Comparison of ENCODE assay signal across 1 cellular context in the genomic region with DNA sequence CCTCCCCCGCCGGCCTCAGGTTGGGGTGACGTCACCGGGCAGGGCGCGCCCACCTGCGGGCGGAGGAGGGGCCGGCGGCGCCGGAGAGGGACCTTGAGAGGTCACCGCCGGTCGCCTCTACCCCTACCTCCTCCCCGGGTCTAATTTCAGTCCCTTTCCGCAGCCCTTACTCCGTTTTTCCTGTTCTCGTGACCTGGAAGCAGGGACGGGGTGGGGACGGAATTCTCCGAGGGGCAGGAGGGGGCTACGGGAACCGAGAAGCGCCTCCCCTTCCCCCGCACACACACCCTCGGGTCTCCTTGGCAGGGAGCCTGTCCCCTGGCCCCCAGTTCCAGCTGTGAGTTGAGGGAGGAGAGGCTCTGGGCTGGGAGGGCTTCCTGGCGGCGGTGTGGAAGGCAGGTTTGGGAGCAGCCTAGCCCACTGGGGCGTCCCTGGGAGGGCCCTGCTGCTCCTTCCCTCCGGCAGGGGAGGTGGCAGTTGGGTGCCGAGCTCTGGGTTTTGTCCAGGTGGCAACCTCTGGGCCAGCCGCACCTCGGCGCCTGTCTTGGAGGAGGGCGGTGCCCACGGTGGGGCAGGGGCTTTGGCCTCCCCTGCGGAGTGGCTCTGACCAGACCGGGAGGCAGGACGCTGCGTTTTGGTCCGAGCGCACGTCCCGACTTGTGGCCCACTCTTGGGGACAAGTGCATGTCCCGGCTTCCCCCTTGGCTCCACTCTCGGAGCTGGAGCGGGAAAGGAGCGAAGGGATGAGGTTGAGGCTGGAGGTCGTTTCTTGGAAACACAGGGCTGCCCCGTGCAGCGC.
TF ChIP-seq lines count a peak whose summit lies in the region.

No MANE protein-coding gene starts in this region.

TF ChIP-seq in HepG2, 621 proteins besides CTCF, POLR2A, EP300 and RAD21 (continued from another document and continues in another):
- TF ChIP-seq, protein P1, sequence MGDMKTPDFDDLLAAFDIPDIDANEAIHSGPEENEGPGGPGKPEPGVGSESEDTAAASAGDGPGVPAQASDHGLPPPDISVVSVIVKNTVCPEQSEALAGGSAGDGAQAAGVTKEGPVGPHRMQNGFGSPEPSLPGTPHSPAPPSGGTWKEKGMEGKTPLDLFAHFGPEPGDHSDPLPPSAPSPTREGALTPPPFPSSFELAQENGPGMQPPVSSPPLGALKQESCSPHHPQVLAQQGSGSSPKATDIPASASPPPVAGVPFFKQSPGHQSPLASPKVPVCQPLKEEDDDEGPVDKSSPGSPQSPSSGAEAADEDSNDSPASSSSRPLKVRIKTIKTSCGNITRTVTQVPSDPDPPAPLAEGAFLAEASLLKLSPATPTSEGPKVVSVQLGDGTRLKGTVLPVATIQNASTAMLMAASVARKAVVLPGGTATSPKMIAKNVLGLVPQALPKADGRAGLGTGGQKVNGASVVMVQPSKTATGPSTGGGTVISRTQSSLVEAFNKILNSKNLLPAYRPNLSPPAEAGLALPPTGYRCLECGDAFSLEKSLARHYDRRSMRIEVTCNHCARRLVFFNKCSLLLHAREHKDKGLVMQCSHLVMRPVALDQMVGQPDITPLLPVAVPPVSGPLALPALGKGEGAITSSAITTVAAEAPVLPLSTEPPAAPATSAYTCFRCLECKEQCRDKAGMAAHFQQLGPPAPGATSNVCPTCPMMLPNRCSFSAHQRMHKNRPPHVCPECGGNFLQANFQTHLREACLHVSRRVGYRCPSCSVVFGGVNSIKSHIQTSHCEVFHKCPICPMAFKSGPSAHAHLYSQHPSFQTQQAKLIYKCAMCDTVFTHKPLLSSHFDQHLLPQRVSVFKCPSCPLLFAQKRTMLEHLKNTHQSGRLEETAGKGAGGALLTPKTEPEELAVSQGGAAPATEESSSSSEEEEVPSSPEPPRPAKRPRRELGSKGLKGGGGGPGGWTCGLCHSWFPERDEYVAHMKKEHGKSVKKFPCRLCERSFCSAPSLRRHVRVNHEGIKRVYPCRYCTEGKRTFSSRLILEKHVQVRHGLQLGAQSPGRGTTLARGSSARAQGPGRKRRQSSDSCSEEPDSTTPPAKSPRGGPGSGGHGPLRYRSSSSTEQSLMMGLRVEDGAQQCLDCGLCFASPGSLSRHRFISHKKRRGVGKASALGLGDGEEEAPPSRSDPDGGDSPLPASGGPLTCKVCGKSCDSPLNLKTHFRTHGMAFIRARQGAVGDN (CRISPR knock-in tag; IDR thresholded peaks at IDR 0.05) = peak; percentile 76
- TF ChIP-seq HDAC1 (CRISPR knock-in tag; IDR thresholded peaks at IDR 0.05) = peak; percentile 44; the same call in 1 of the 2 replicates
- peak; percentile 90 for TF ChIP-seq PRDM10 (CRISPR knock-in tag; IDR thresholded peaks at IDR 0.05; ENCODE audit: low read depth)
- TF ChIP-seq ATF3 (CRISPR knock-in tag; IDR thresholded peaks at IDR 0.05) = peak; percentile 45; the same call in 1 of the 2 replicates
- 0 out of 2 replicates have a peak, but pooled peaks have one; percentile 32 for TF ChIP-seq ZIK1 (CRISPR knock-in tag; IDR thresholded peaks at IDR 0.05; ENCODE audit: borderline replicate concordance, low read depth)
- TF ChIP-seq HNRNPLL (IDR thresholded peaks at IDR 0.05; ENCODE audit: low read depth, low read length, poor library complexity, severe bottlenecking) = peak; percentile 19
- TF ChIP-seq, protein P2, sequence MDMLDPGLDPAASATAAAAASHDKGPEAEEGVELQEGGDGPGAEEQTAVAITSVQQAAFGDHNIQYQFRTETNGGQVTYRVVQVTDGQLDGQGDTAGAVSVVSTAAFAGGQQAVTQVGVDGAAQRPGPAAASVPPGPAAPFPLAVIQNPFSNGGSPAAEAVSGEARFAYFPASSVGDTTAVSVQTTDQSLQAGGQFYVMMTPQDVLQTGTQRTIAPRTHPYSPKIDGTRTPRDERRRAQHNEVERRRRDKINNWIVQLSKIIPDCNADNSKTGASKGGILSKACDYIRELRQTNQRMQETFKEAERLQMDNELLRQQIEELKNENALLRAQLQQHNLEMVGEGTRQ (IDR thresholded peaks at IDR 0.05; ENCODE audit: low read depth, low read length) = no peak
- TF ChIP-seq, protein P2 (CRISPR knock-in tag; IDR thresholded peaks at IDR 0.05; ENCODE audit: borderline replicate concordance) = 0 out of 2 replicates have a peak, but pooled peaks have one; percentile 1
- peak; percentile 49; the same call in 1 of the 2 replicates for TF ChIP-seq KDM2A (CRISPR knock-in tag; IDR thresholded peaks at IDR 0.05; ENCODE audit: borderline replicate concordance, low read depth)
- no peak for TF ChIP-seq XBP1 (CRISPR knock-in tag; IDR thresholded peaks at IDR 0.05)
- TF ChIP-seq NR2F6 (IDR thresholded peaks at IDR 0.05) = no peak
- 0 out of 2 replicates have a peak, but pooled peaks have one; percentile 38 for TF ChIP-seq NR2F6 (CRISPR knock-in tag; IDR thresholded peaks at IDR 0.05)
- no peak for TF ChIP-seq EHMT2 (IDR thresholded peaks at IDR 0.05; ENCODE audit: borderline replicate concordance, low read depth, low read length)
- peak; percentile 49; the same call in 1 of the 2 replicates for TF ChIP-seq ZNF792 (CRISPR knock-in tag; IDR thresholded peaks at IDR 0.05)
- 0 out of 2 replicates have a peak, but pooled peaks have one; percentile 25 for TF ChIP-seq ZBTB20 (CRISPR knock-in tag; IDR thresholded peaks at IDR 0.05; ENCODE audit: borderline replicate concordance, low read depth)
- TF ChIP-seq FOXA3 (CRISPR knock-in tag; IDR thresholded peaks at IDR 0.05) = 0 out of 2 replicates have a peak, but pooled peaks have one; percentile 13
- no peak for TF ChIP-seq HNF1A (IDR thresholded peaks at IDR 0.05; ENCODE audit: low read depth)
- no peak for TF ChIP-seq HNF1A (CRISPR knock-in tag; IDR thresholded peaks at IDR 0.05; ENCODE audit: borderline replicate concordance)
- peak; percentile 16 for TF ChIP-seq TEAD3 (CRISPR knock-in tag; optimal IDR thresholded peaks at IDR 0.05; ENCODE audit: borderline replicate concordance)
- TF ChIP-seq NFE2 (CRISPR knock-in tag; IDR thresholded peaks at IDR 0.05) = no peak
- TF ChIP-seq, protein P3, sequence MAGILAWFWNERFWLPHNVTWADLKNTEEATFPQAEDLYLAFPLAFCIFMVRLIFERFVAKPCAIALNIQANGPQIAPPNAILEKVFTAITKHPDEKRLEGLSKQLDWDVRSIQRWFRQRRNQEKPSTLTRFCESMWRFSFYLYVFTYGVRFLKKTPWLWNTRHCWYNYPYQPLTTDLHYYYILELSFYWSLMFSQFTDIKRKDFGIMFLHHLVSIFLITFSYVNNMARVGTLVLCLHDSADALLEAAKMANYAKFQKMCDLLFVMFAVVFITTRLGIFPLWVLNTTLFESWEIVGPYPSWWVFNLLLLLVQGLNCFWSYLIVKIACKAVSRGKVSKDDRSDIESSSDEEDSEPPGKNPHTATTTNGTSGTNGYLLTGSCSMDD (CRISPR knock-in tag; IDR thresholded peaks at IDR 0.05) = no peak
- TF ChIP-seq ZNF33B (CRISPR knock-in tag; IDR thresholded peaks at IDR 0.05) = no peak
- no peak for TF ChIP-seq SMYD3 (CRISPR knock-in tag; IDR thresholded peaks at IDR 0.05)
- no peak for TF ChIP-seq FOXO1 (CRISPR knock-in tag; IDR thresholded peaks at IDR 0.05)
- TF ChIP-seq KDM5B (CRISPR knock-in tag; IDR thresholded peaks at IDR 0.05; ENCODE audit: borderline replicate concordance) = peak; percentile 75; the same call in 1 of the 2 replicates
- no peak for TF ChIP-seq NFYC (CRISPR knock-in tag; IDR thresholded peaks at IDR 0.05)
- peak; percentile 4; the same call in 1 of the 2 replicates for TF ChIP-seq SP4 (CRISPR knock-in tag; IDR thresholded peaks at IDR 0.05)
- TF ChIP-seq SRSF4 (IDR thresholded peaks at IDR 0.05; ENCODE audit: low read depth, low read length, poor library complexity, severe bottlenecking) = no peak
- 0 out of 2 replicates have a peak, but pooled peaks have one; percentile 14 for TF ChIP-seq POGK (CRISPR knock-in tag; conservative IDR thresholded peaks at IDR 0.05)
- TF ChIP-seq, protein P4, sequence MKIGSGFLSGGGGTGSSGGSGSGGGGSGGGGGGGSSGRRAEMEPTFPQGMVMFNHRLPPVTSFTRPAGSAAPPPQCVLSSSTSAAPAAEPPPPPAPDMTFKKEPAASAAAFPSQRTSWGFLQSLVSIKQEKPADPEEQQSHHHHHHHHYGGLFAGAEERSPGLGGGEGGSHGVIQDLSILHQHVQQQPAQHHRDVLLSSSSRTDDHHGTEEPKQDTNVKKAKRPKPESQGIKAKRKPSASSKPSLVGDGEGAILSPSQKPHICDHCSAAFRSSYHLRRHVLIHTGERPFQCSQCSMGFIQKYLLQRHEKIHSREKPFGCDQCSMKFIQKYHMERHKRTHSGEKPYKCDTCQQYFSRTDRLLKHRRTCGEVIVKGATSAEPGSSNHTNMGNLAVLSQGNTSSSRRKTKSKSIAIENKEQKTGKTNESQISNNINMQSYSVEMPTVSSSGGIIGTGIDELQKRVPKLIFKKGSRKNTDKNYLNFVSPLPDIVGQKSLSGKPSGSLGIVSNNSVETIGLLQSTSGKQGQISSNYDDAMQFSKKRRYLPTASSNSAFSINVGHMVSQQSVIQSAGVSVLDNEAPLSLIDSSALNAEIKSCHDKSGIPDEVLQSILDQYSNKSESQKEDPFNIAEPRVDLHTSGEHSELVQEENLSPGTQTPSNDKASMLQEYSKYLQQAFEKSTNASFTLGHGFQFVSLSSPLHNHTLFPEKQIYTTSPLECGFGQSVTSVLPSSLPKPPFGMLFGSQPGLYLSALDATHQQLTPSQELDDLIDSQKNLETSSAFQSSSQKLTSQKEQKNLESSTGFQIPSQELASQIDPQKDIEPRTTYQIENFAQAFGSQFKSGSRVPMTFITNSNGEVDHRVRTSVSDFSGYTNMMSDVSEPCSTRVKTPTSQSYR (CRISPR knock-in tag; IDR thresholded peaks at IDR 0.05; ENCODE audit: borderline replicate concordance) = peak; percentile 60; the same call in 1 of the 2 replicates
- TF ChIP-seq THAP11 (CRISPR knock-in tag; IDR thresholded peaks at IDR 0.05) = 0 out of 2 replicates have a peak, but pooled peaks have one; percentile 13
- peak; percentile 11; the same call in 1 of the 2 replicates for TF ChIP-seq MED1 (CRISPR knock-in tag; IDR thresholded peaks at IDR 0.05)
